In genomic region chr6:144286503-144287393, GRCh38 we compare ENCODE assay signal across 1 cellular context.
TF ChIP-seq lines count a peak whose summit lies in the region.

No MANE protein-coding gene starts in this region.

TF ChIP-seq in HEK293, 187 proteins besides CTCF, POLR2A, EP300 and RAD21 (continued from another document):
- TF ChIP-seq PRDM2 (tag by site-specific recombination; IDR thresholded peaks at IDR 0.05; ENCODE audit: borderline replicate concordance) = no peak
TF ChIP-seq in HEK293: peak in this region for 56.
